Comparison of ENCODE assay signal across 1 cellular context in genomic region chr4:25427871-25428270, GRCh38.
TF ChIP-seq lines count a peak whose summit lies in the region.

No MANE protein-coding gene starts in this region.

TF ChIP-seq in HepG2, 621 proteins besides CTCF, POLR2A, EP300 and RAD21 (continued from another document):
- no peak for TF ChIP-seq ZHX2 (IDR thresholded peaks at IDR 0.05; ENCODE audit: low read depth)
- no peak for TF ChIP-seq ZHX2 (CRISPR knock-in tag; IDR thresholded peaks at IDR 0.05; ENCODE audit: borderline replicate concordance)
- no peak for TF ChIP-seq ZBTB1 (CRISPR knock-in tag; IDR thresholded peaks at IDR 0.05; ENCODE audit: borderline replicate concordance)
- no peak for TF ChIP-seq PAWR (CRISPR knock-in tag; IDR thresholded peaks at IDR 0.05; ENCODE audit: borderline replicate concordance)
